ENCODE assay signal across 23 cellular contexts in the genomic region with DNA sequence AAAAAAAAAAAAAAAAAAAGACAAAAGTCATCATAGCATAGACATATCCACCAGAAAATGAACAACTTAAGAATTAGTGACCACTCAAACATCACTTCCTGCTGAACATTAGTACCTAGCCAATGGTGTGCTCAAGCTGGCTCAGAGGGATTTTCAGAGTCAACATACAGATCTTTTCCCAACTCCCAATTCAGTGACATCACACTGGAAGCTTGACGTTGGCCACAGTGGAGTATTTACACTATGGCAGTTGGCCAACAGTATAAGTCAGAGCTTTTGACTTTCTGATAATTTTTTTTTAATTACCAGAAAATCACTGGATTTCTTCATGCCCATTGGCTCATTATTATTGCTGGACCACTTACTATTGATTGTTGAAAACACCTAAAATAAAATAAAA.
DNase-seq lines count a peak whose midpoint lies in the region; ATAC-seq and TF ChIP-seq lines count a peak whose summit lies in the region.
"Had no signal": no experiment of that assay in that cellular context is flagged by ENCODE, and none has a peak within 500 bp of the region (broad histone marks: within the 10 kb centered on the region; RNA-seq: fewer than 3 reads in every experiment).

No MANE protein-coding gene starts in this region.

- H3K9me3 Mint-ChIP-seq in MCF 10A (ENCODE audit: unreplicated experiment) = no peaks in the 10 kb centered on the region
- H3K9me3 Mint-ChIP-seq: T-helper 1 cell treated with Interleukin-12 subunit alpha and Interleukin-12 subunit beta and Interleukin-4 antibody, amounts not matched to agents 30 μg/mL and 1 μg/mL, for 36 hours had no signal

- H3K27ac Mint-ChIP-seq in MCF 10A (ENCODE audit: low read depth, unreplicated experiment) = no peak overlapping the region
- H3K27ac Mint-ChIP-seq: T-helper 1 cell treated with Interleukin-12 subunit alpha and Interleukin-12 subunit beta and Interleukin-4 antibody, amounts not matched to agents 30 μg/mL and 1 μg/mL, for 36 hours had no signal

- no peaks in the 10 kb centered on the region for H3K27me3 ChIP-seq in breast epithelium
- H3K27me3 ChIP-seq in brain microvascular endothelial cell (replicated peaks) = no peaks in the 10 kb centered on the region

- CTCF ChIA-PET in MCF 10A (lab: Yijun Ruan, JAX) = interaction anchor here (0.8 kb wide), 1 partner anchor 13 kb away, joined by 4 read pairs; no protein-coding TSS in a partner anchor

- in situ Hi-C loops in brain microvascular endothelial cell (cut with HindIII; ENCODE audit: low pct_ligation_motif_present, low sequenced_read_pairs) = no loop called here

- H3K36me3 Mint-ChIP-seq in MCF 10A (ENCODE audit: insufficient read depth, unreplicated experiment) = no peaks in the 10 kb centered on the region

- no peaks in the 10 kb centered on the region for H3K9me3 ChIP-seq in breast epithelium

- no peak for TF ChIP-seq POLR2A in breast epithelium (IDR thresholded peaks at IDR 0.05)

- DNase-seq in MCF 10A (ENCODE audit: unreplicated experiment) (peak; percentile 20), breast epithelium (ENCODE audit: low spot score in 2 of 2) (no peak), NCI-H2029 (lab: John Stamatoyannopoulos, UW) (peak; percentile 40), brain microvascular endothelial cell (peak; percentile 5), T1000 (lab: John Stamatoyannopoulos, UW) (no peak), foreskin fibroblast (no peak), SW480 (ENCODE audit: low spot score) (no peak)
- DNase-seq: Calu3; GF-D8; Kasumi-1; MV-4-11; NCI-H1105 treated with DMSO at 0.1 percent for 48 hours; NCI-H146; NCI-H1930; NCI-H446 treated with DMSO at 0.1 percent for 48 hours; NCI-H526; NK-92 treated with Interleukin-12 subunit alpha and Interleukin-12 subunit beta, amount 100 ng/mL, for 24 hours; PC-3 had no signal

- H3K4me3 ChIP-seq in breast epithelium = no peak overlapping the region
- no peak overlapping the region for H3K4me3 ChIP-seq in brain microvascular endothelial cell (ENCODE audit: low read depth, low read length)
- no peak overlapping the region for H3K4me3 ChIP-seq in foreskin fibroblast (ENCODE audit: low read depth in 1 of 2, low read length in 2 of 2)
- H3K4me3 ChIP-seq: K562 had no signal

- H3K4me3 Mint-ChIP-seq in MCF 10A (ENCODE audit: unreplicated experiment) = no peak overlapping the region
- H3K4me3 Mint-ChIP-seq: T-helper 1 cell treated with Interleukin-12 subunit alpha and Interleukin-12 subunit beta and Interleukin-4 antibody, amounts not matched to agents 30 μg/mL and 1 μg/mL, for 36 hours had no signal

- ATAC-seq in HG03139 (IDR thresholded peaks at IDR 0.05; ENCODE audit: unreplicated experiment) = no peak
- ATAC-seq: HepG2, K562, PC-3, Right ventricle myocardium inferior had no signal

- TF ChIP-seq CTCF in MCF 10A (IDR thresholded peaks at IDR 0.05; ENCODE audit: unreplicated experiment) (no peak), breast epithelium (IDR thresholded peaks at IDR 0.05) (no peak), brain microvascular endothelial cell (IDR thresholded peaks at IDR 0.05; ENCODE audit: low read depth, low read length, missing control alignments) (no peak), foreskin fibroblast (IDR thresholded peaks at IDR 0.05; ENCODE audit: low read depth, low read length) (no peak)

- intact Hi-C loops in MCF 10A (cut with micrococcal nuclease) (no loop called here), breast epithelium (cut with DNase I; ENCODE audit: low total_unique reads) (no loop called here)

- H3K4me1 Mint-ChIP-seq in MCF 10A (ENCODE audit: insufficient read depth, unreplicated experiment) = no peaks in the 10 kb centered on the region

- no peaks in the 10 kb centered on the region for H3K4me1 ChIP-seq in breast epithelium

- BruUV-seq in MCF 10A (replicated peaks; lab: Mats Ljungman, UMichigan) = no TSS peak

- POLR2A ChIA-PET in MCF 10A (lab: Yijun Ruan, JAX) = interaction anchor here (0.5 to 1.2 kb wide), 2 partner anchors 19 to 165 kb away, joined by 3 to 5 read pairs; no protein-coding TSS in a partner anchor

- no peaks in the 10 kb centered on the region for H3K36me3 ChIP-seq in breast epithelium
- no peaks in the 10 kb centered on the region for H3K36me3 ChIP-seq in brain microvascular endothelial cell (replicated peaks)

- no peaks in the 10 kb centered on the region for H3K27me3 Mint-ChIP-seq in MCF 10A (ENCODE audit: insufficient read depth, unreplicated experiment)

- no peak overlapping the region for H3K27ac ChIP-seq in breast epithelium
- H3K27ac ChIP-seq in brain microvascular endothelial cell = no peak overlapping the region

Comparison
In these comparisons a context has a peak if more than half of its experiments do, and no peak if none do; other contexts are left out.
1. DNase-seq: peak in MCF 10A (single experiment), NCI-H2029 (single experiment) and brain microvascular endothelial cell (single experiment); none in breast epithelium (0 of 2), T1000 (single experiment), foreskin fibroblast (0 of 2) and SW480 (single experiment).